Comparison of ENCODE assay signal across 1 cellular context in the genomic region with DNA sequence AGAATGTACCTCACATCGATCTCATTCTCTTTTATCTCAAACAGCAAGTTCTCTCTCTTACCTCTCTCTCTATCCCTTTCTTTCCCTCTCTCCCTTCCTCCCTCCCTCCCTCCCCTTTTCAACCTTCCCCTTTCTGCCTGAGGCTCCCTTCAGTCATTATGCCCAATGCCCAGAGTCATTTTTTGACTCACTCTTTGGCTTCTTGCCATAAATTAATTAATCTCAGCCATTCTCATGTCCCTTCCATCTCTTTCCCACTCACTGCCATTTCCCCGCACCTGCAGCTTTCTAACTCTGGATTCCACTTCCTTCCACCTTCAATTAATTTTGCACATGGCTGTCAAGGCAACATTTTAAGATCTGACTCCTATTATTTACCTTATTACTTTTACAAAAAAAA.
TF ChIP-seq lines count a peak whose summit lies in the region.

No MANE protein-coding gene starts in this region.

TF ChIP-seq in SK-N-SH, 30 proteins besides CTCF, POLR2A, EP300 and RAD21 (continued from another document):
- TF ChIP-seq USF1 (IDR thresholded peaks at IDR 0.05; ENCODE audit: borderline replicate concordance, low read depth) = no peak
- TF ChIP-seq, protein P1, sequence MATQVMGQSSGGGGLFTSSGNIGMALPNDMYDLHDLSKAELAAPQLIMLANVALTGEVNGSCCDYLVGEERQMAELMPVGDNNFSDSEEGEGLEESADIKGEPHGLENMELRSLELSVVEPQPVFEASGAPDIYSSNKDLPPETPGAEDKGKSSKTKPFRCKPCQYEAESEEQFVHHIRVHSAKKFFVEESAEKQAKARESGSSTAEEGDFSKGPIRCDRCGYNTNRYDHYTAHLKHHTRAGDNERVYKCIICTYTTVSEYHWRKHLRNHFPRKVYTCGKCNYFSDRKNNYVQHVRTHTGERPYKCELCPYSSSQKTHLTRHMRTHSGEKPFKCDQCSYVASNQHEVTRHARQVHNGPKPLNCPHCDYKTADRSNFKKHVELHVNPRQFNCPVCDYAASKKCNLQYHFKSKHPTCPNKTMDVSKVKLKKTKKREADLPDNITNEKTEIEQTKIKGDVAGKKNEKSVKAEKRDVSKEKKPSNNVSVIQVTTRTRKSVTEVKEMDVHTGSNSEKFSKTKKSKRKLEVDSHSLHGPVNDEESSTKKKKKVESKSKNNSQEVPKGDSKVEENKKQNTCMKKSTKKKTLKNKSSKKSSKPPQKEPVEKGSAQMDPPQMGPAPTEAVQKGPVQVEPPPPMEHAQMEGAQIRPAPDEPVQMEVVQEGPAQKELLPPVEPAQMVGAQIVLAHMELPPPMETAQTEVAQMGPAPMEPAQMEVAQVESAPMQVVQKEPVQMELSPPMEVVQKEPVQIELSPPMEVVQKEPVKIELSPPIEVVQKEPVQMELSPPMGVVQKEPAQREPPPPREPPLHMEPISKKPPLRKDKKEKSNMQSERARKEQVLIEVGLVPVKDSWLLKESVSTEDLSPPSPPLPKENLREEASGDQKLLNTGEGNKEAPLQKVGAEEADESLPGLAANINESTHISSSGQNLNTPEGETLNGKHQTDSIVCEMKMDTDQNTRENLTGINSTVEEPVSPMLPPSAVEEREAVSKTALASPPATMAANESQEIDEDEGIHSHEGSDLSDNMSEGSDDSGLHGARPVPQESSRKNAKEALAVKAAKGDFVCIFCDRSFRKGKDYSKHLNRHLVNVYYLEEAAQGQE (IDR thresholded peaks at IDR 0.05; ENCODE audit: low read depth, low read length) = no peak
